Comparison of ENCODE assay signal across 1 cellular context in the genomic region with DNA sequence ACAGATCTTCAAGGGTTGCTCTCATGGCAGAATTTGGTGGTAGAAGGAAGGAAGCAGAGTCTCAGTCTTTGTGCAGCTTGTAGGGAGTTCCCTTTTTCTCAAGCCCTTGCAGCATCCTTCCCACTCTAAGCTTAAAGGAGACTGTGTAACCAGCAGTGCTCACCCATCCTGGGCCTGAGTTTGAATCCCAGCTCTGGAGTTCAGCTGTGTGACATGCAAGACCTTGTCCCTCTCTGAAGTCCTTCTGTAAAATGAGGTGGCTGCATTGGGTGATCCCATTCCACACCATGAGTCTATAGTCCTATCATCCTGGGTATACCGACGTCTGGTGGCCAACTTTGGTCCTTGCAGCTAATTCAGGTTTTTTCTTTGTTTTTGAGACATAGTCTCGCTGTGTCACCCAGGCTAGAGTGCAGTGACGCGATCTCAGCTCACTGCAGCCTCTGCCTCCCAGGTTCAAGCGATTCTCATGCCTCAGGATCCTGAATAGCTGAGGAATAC.
TF ChIP-seq lines count a peak whose summit lies in the region.

No MANE protein-coding gene starts in this region.

TF ChIP-seq in H1, 55 proteins besides CTCF, POLR2A, EP300 and RAD21:
- TF ChIP-seq TBP (IDR thresholded peaks at IDR 0.05; ENCODE audit: low read depth, low read length) (no peak), KDM4A (IDR thresholded peaks at IDR 0.05; ENCODE audit: low read depth, low read length, severe bottlenecking) (no peak), NANOG (IDR thresholded peaks at IDR 0.05; ENCODE audit: insufficient read depth, low read depth, low read length, poor library complexity, severe bottlenecking) (no peak), CBX5 (IDR thresholded peaks at IDR 0.05; ENCODE audit: low read depth, low read length) (no peak), HDAC2 (IDR thresholded peaks at IDR 0.05; ENCODE audit: borderline replicate concordance in 1 of 2, low read depth in 2 of 2, low read length in 2 of 2) (no peak), TAF7 (optimal IDR thresholded peaks at IDR 0.05; ENCODE audit: borderline replicate concordance, low read depth, low read length) (no peak), SUZ12 (IDR thresholded peaks at IDR 0.05; ENCODE audit: low read length) (no peak), POLR2AphosphoS5 (IDR thresholded peaks at IDR 0.05; ENCODE audit: low read depth, low read length) (no peak), SAP30 (IDR thresholded peaks at IDR 0.05; ENCODE audit: insufficient read depth, insufficient replicate concordance, low read length) (no peak)
- TF ChIP-seq, protein P1, sequence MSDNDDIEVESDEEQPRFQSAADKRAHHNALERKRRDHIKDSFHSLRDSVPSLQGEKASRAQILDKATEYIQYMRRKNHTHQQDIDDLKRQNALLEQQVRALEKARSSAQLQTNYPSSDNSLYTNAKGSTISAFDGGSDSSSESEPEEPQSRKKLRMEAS (IDR thresholded peaks at IDR 0.05): no peak
